In the genomic region with DNA sequence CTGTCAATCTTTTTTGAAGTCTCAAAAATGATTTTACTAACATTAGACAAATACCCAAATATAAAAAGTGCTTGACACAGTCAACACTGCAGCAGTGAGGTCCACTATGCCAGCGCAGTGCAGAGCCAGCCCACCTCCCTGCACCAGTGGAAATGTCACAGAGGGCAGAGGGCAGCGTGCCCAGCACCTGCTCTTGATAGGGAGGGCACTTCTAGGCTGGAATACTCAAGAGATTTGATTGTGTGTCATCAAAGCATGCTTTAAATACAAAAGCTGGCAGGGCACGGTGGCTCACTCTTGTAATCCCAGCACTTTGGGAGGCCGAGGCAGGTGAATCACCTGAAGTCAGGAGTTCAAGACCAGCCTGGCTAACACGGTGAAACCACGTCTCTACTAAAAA, we compare ENCODE assay signal across 19 cellular contexts.
DNase-seq lines count a peak whose midpoint lies in the region; ATAC-seq, FAIRE-seq and TF ChIP-seq lines count a peak whose summit lies in the region.
"Had no signal": no experiment of that assay in that cellular context is flagged by ENCODE, and none has a peak within 500 bp of the region (broad histone marks: within the 10 kb centered on the region; RNA-seq: fewer than 3 reads in every experiment).

No MANE protein-coding gene starts in this region.

- DNase-seq in A549 (ENCODE audit: low read depth in 1 of 2, low spot score in 1 of 2) = no peak
- DNase-seq in GM23338 (ENCODE audit: low spot score) = no peak
- no peak for DNase-seq in immature natural killer cell
- DNase-seq in osteoblast (ENCODE audit: insufficient read length, low spot score, missing footprints) = peak; percentile 22
- DNase-seq in NCI-H82 treated with DMSO at 0.1 percent for 48 hours (lab: John Stamatoyannopoulos, UW; ENCODE audit: unreplicated experiment) = no peak
- DNase-seq in activated CD4-positive, alpha-beta T cell treated with anti-CD3 and anti-CD28 coated beads for 48 hours = no peak
- DNase-seq in globus pallidus (ENCODE audit: low spot score) = no peak
- DNase-seq: activated CD4-positive, alpha-beta T cell treated with anti-CD3 and anti-CD28 coated beads, Interleukin-2, amount 50 U/mL, for 4 hours; activated naive CD8-positive, alpha-beta T cell treated with anti-CD3 and anti-CD28 coated beads, Interleukin-2, amount 10 ng/mL, durations not matched to agents 7 days and 5 days; activated T-cell treated with anti-CD3 and anti-CD28 coated beads, Interleukin-2, amount 50 U/mL, for 4 hours; Caco-2; EL; naive B cell; NCI-H1694; RPMI8226; SW 1271; tibial artery had no signal

- H3K9me3 Mint-ChIP-seq in GM23338 (no peaks in the 10 kb centered on the region), immature natural killer cell (no peaks in the 10 kb centered on the region)
- H3K9me3 Mint-ChIP-seq: activated naive CD8-positive, alpha-beta T cell treated with anti-CD3 and anti-CD28 coated beads, Interleukin-2, amount 10 ng/mL, durations not matched to agents 7 days and 5 days; activated T-cell treated with anti-CD3 and anti-CD28 coated beads, Interleukin-2, amount 50 U/mL, for 4 hours; naive B cell had no signal

- no peak overlapping the region for H3K4me3 Mint-ChIP-seq in GM23338
- peak overlapping the region in 3 of 5 donors; percentile 17 to 54 (median 53) for H3K4me3 Mint-ChIP-seq in immature natural killer cell
- H3K4me3 Mint-ChIP-seq: activated naive CD8-positive, alpha-beta T cell treated with anti-CD3 and anti-CD28 coated beads, Interleukin-2, amount 10 ng/mL, durations not matched to agents 7 days and 5 days; activated T-cell treated with anti-CD3 and anti-CD28 coated beads, Interleukin-2, amount 50 U/mL, for 4 hours; naive B cell had no signal

- H3K27me3 Mint-ChIP-seq in GM23338 (ENCODE audit: insufficient read depth, low read depth, poor library complexity) = peaks cover 28% of the 10 kb centered on the region
- H3K27me3 Mint-ChIP-seq in immature natural killer cell (ENCODE audit: low read depth in 3 of 3) = peaks cover 9% of the 10 kb centered on the region in 3 donors
- H3K27me3 Mint-ChIP-seq: activated naive CD8-positive, alpha-beta T cell treated with anti-CD3 and anti-CD28 coated beads, Interleukin-2, amount 10 ng/mL, durations not matched to agents 7 days and 5 days; naive B cell had no signal

- peaks cover 100% of the 10 kb centered on the region for H3K79me2 ChIP-seq in GM23338 (replicated peaks; ENCODE audit: insufficient read depth)
- H3K79me2 ChIP-seq in osteoblast (ENCODE audit: insufficient read depth, low read length) = peaks cover 97% of the 10 kb centered on the region

- H3K27ac ChIP-seq in A549 (peak overlapping the region; percentile 7 to 23; a peak in 2 of 6 replicates), GM23338 (ENCODE audit: low read depth) (0 out of 2 replicates have a peak overlapping the region, but pooled peaks have one; percentile 32), osteoblast (ENCODE audit: low read depth, low read length) (no peak overlapping the region)
- H3K27ac ChIP-seq: tibial artery had no signal

- TF ChIP-seq CTCF in A549 (IDR thresholded peaks at IDR 0.05) (no peak), GM23338 (conservative IDR thresholded peaks at IDR 0.05; ENCODE audit: low read depth in 2 of 2) (no peak), osteoblast (IDR thresholded peaks at IDR 0.05; ENCODE audit: extremely low read depth, low read depth, low read length) (no peak)

- H3K36me3 Mint-ChIP-seq in GM23338 (ENCODE audit: low read depth) = peaks cover 9% of the 10 kb centered on the region; the same call in 1 of the 3 replicates
- H3K36me3 Mint-ChIP-seq in immature natural killer cell = no peaks in the 10 kb centered on the region
- H3K36me3 Mint-ChIP-seq: naive B cell had no signal

- H3K9me2 ChIP-seq in GM23338 (ENCODE audit: insufficient read depth) = no peaks in the 10 kb centered on the region

- no peak overlapping the region for H3K4me3 ChIP-seq in A549
- no peak overlapping the region for H3K4me3 ChIP-seq in GM23338
- H3K4me3 ChIP-seq in osteoblast (ENCODE audit: insufficient read depth, low read length) = no peak overlapping the region
- H3K4me3 ChIP-seq: lung, tibial artery had no signal

- CTCF ChIA-PET in A549 (lab: Yijun Ruan, JAX) = interaction anchor here (1.0 to 1.1 kb wide), 3 partner anchors 18 to 30 kb away, joined by 3 read pairs; no protein-coding TSS in a partner anchor

- H3K27me3 ChIP-seq in GM23338 (ENCODE audit: insufficient read depth) (no peaks in the 10 kb centered on the region), osteoblast (ENCODE audit: insufficient read depth, low read length) (no peaks in the 10 kb centered on the region)
- H3K27me3 ChIP-seq: tibial artery had no signal

- H3K36me3 ChIP-seq in GM23338 (ENCODE audit: insufficient read depth) (no peaks in the 10 kb centered on the region), osteoblast (ENCODE audit: insufficient read depth, low read length) (peaks cover 18% of the 10 kb centered on the region)

- TF ChIP-seq EP300 in A549 (IDR thresholded peaks at IDR 0.05) = no peak

- H3K4me1 ChIP-seq in A549 = peaks cover 66% of the 10 kb centered on the region
- peaks cover 24% of the 10 kb centered on the region for H3K4me1 ChIP-seq in GM23338 (ENCODE audit: insufficient read depth)
- no peaks in the 10 kb centered on the region for H3K4me1 ChIP-seq in osteoblast (ENCODE audit: insufficient read depth, low read length)

- H3K9me3 ChIP-seq in A549 = no peaks in the 10 kb centered on the region
- H3K9me3 ChIP-seq in osteoblast (ENCODE audit: low read depth, low read length) = no peaks in the 10 kb centered on the region
- H3K9me3 ChIP-seq: Caco-2, tibial artery had no signal

- peaks cover 20% of the 10 kb centered on the region; the same call in 1 of the 2 replicates for H3F3A ChIP-seq in GM23338 (replicated peaks; ENCODE audit: low read depth)

- H3K4me1 Mint-ChIP-seq in GM23338 (peaks cover 78% of the 10 kb centered on the region), immature natural killer cell (peaks cover 94 to 96% of the 10 kb centered on the region in 2 donors)

- no peak for TF ChIP-seq POLR2A in A549 (IDR thresholded peaks at IDR 0.05; ENCODE audit: low read length)

- H4K20me1 ChIP-seq in GM23338 (replicated peaks; ENCODE audit: insufficient read depth) (peaks cover 97% of the 10 kb centered on the region), osteoblast (ENCODE audit: insufficient read depth, low read length) (peaks cover 87% of the 10 kb centered on the region)

- no peak for FAIRE-seq in A549 (lab: Jason Lieb, UNC)

- ATAC-seq in A549 (peak in 1 of 2 experiments; percentile 17; a peak in 1 of 6 replicates), GM23338 (no peak), GM18867 (IDR thresholded peaks at IDR 0.05; ENCODE audit: unreplicated experiment) (no peak)
- ATAC-seq: activated T-cell treated with anti-CD3 and anti-CD28 coated beads, Interleukin-2, amount 50 U/mL, for 4 hours had no signal

- no peak overlapping the region for H2AFZ ChIP-seq in GM23338
- H2AFZ ChIP-seq in osteoblast (ENCODE audit: low read length) = no peak overlapping the region

- H3K4me2 ChIP-seq in A549 (peak overlapping the region; percentile 59), GM23338 (no peak overlapping the region), osteoblast (ENCODE audit: insufficient read depth, low read length) (no peak overlapping the region)

- H3K27ac Mint-ChIP-seq in GM23338 (no peak overlapping the region), immature natural killer cell (no peak overlapping the region)

- WGBS in A549 (ENCODE audit: missing lambda C conversion rate) = 76% methylated on average over 6 of the region's 6 CpGs

- POLR2A ChIA-PET in A549 (lab: Yijun Ruan, JAX) = interaction anchor here (0.6 kb wide), 1 partner anchor 16 kb away, joined by 3 read pairs; no protein-coding TSS in a partner anchor

- TF ChIP-seq RAD21 in A549 (conservative IDR thresholded peaks at IDR 0.05 in 1 of 2, IDR thresholded peaks at IDR 0.05 in 1 of 2) = no peak

TF ChIP-seq in A549, 52 proteins besides CTCF, POLR2A, EP300 and RAD21 (continues in another document):
- no peak for TF ChIP-seq TFCP2L1 (CRISPR knock-in tag; IDR thresholded peaks at IDR 0.05)
- TF ChIP-seq KDM5A (IDR thresholded peaks at IDR 0.05) = no peak
- no peak for TF ChIP-seq HEYL (CRISPR knock-in tag; IDR thresholded peaks at IDR 0.05)
- TF ChIP-seq RFX5 (IDR thresholded peaks at IDR 0.05) = no peak
- no peak for TF ChIP-seq FOSB (CRISPR knock-in tag; IDR thresholded peaks at IDR 0.05)
- TF ChIP-seq, protein P1, sequence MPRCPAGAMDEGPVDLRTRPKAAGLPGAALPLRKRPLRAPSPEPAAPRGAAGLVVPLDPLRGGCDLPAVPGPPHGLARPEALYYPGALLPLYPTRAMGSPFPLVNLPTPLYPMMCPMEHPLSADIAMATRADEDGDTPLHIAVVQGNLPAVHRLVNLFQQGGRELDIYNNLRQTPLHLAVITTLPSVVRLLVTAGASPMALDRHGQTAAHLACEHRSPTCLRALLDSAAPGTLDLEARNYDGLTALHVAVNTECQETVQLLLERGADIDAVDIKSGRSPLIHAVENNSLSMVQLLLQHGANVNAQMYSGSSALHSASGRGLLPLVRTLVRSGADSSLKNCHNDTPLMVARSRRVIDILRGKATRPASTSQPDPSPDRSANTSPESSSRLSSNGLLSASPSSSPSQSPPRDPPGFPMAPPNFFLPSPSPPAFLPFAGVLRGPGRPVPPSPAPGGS (IDR thresholded peaks at IDR 0.05) = no peak
- no peak for TF ChIP-seq GATA3 (IDR thresholded peaks at IDR 0.05; ENCODE audit: borderline replicate concordance)
- TF ChIP-seq EHMT2 (IDR thresholded peaks at IDR 0.05; ENCODE audit: low read depth) = no peak
- no peak for TF ChIP-seq CBX8 (IDR thresholded peaks at IDR 0.05)

TF ChIP-seq in GM23338, 12 proteins besides CTCF, POLR2A, EP300 and RAD21:
- no peak for TF ChIP-seq CREB1 (CRISPR knock-in tag; IDR thresholded peaks at IDR 0.05; ENCODE audit: low read depth)
- TF ChIP-seq, protein P2, sequence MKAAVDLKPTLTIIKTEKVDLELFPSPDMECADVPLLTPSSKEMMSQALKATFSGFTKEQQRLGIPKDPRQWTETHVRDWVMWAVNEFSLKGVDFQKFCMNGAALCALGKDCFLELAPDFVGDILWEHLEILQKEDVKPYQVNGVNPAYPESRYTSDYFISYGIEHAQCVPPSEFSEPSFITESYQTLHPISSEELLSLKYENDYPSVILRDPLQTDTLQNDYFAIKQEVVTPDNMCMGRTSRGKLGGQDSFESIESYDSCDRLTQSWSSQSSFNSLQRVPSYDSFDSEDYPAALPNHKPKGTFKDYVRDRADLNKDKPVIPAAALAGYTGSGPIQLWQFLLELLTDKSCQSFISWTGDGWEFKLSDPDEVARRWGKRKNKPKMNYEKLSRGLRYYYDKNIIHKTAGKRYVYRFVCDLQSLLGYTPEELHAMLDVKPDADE (IDR thresholded peaks at IDR 0.05) = no peak
